ENCODE assay signal across 15 cellular contexts in the genomic region with DNA sequence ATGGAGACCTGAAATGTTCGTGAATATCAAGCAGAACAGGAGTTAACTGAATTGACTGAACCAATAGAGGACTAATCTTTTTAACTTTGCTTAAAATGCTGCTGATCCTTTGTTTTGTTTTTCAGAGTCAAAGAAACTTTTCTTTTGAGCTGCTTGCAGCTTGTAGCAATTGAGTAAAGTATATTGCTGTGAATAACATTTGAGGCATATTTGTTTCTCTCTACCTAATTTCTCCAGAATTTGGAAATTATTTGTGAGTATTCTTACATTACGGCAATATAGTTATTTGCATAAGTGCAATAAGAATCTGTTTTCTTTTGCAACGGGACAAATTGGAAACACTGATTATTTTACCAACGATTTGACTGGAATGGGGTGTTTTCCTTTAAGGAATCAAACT. TPM values are rescaled to one million over a fixed set of nuclear protein-coding genes. Genes with fewer than 3 reads are reported as not detected.
"Had no signal": no experiment of that assay in that cellular context is flagged by ENCODE, and none has a peak within 500 bp of the region (broad histone marks: within the 10 kb centered on the region; RNA-seq: fewer than 3 reads in every experiment).

No MANE protein-coding gene starts in this region.

RNA-seq across cellular contexts. Expression of a gene that starts 27.3 kb away (rescaled TPM):
- total RNA-seq: stomach, subcutaneous adipose tissue, suprapubic skin, temporal lobe, thoracic aorta, thyroid gland, tibial nerve, transverse colon, upper lobe of left lung, upper lobe of right lung, ureter, urinary bladder, uterus, vagina had no signal
- polyA plus RNA-seq: stomach, thymus, urinary bladder had no signal

RNA-seq across cellular contexts. Expression of a gene that starts 46.4 kb away (rescaled TPM):
- total RNA-seq: subcutaneous adipose tissue, suprapubic skin, temporal lobe, thoracic aorta, urinary bladder, uterus, vagina had no signal
